Comparison of ENCODE assay signal across 15 cellular contexts in the genomic region with DNA sequence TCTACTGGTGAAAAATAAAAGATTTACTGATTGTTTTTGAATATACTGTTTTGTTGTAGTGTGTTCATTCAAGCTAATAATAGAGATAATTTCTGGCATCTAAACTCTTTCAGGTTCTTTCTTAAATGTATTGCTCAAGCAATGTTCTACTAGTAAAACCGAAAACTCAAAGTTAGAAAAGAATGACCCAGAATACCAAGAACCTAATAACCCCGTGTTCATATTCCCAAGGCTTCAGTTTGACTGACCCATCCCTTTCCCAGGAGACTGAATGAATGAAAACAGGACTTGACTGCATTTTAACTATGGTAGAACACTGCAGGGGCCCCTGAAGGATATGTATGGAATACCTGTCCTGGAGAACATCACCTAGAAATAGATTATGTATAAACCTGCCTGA.
"Had no signal": no experiment of that assay in that cellular context is flagged by ENCODE, and none has a peak within 500 bp of the region (broad histone marks: within the 10 kb centered on the region; RNA-seq: fewer than 3 reads in every experiment).

No MANE protein-coding gene starts in this region.

- H3K27ac ChIP-seq: neural progenitor cell, parathyroid adenoma, sigmoid colon, spleen had no signal

- ATAC-seq: effector memory CD8-positive, alpha-beta T cell; mucosa of descending colon; stimulated activated memory B cell treated with anti-CD40 and anti-IgM and Interleukin-4, amounts not matched to agents 10 μg/mL and 1 μg/mL and 100 μg/mL, for 72 hours; stimulated activated naive CD8-positive, alpha-beta T cell treated with anti-CD3 and anti-CD28 coated beads, Interleukin-15, Interleukin-2, amounts not matched to agents 100 U/mL and 50 U/mL, for 24 hours had no signal

- H3K4me3 ChIP-seq: coronary artery, mucosa of descending colon, neural progenitor cell, sigmoid colon, spleen had no signal

- H3K36me3 ChIP-seq: neural progenitor cell, sigmoid colon, spleen had no signal

- DNase-seq: effector memory CD8-positive, alpha-beta T cell; erythroblast; mesenchymal stem cell; mucosa of descending colon; naive B cell; sigmoid colon; spleen; stimulated activated CD4-positive, alpha-beta T cell treated with anti-CD3 and anti-CD28 coated beads, Interleukin-4, amount 100 ng/mL, for 4 hours; stimulated activated naive CD8-positive, alpha-beta T cell treated with anti-CD3 and anti-CD28 coated beads, Interleukin-15, Interleukin-2, amounts not matched to agents 100 U/mL and 50 U/mL, for 24 hours; substantia nigra; trophoblast cell had no signal

- H3K27me3 ChIP-seq: neural progenitor cell, sigmoid colon had no signal

- H3K9me3 ChIP-seq: mucosa of descending colon, sigmoid colon, spleen had no signal

- H3K4me1 ChIP-seq: parathyroid adenoma, sigmoid colon, spleen had no signal
